Comparison of ENCODE assay signal across 1 cellular context in genomic region chr11:94519478-94520084, GRCh38.
TF ChIP-seq lines count a peak whose summit lies in the region.

No MANE protein-coding gene starts in this region.

TF ChIP-seq in H1, 55 proteins besides CTCF, POLR2A, EP300 and RAD21:
- TF ChIP-seq CHD7 (IDR thresholded peaks at IDR 0.05; ENCODE audit: insufficient replicate concordance, low read length) (no peak), KDM4A (IDR thresholded peaks at IDR 0.05; ENCODE audit: low read depth, low read length, severe bottlenecking) (no peak)
